11 cellular contexts compared by ENCODE assay signal in genomic region chr2:109609352-109610024, GRCh38. TPM values are rescaled to one million over a fixed set of nuclear protein-coding genes. Genes with fewer than 3 reads are reported as not detected.
DNase-seq lines count a peak whose midpoint lies in the region; TF ChIP-seq lines count a peak whose summit lies in the region.
"Had no signal": no experiment of that assay in that cellular context is flagged by ENCODE, and none has a peak within 500 bp of the region (broad histone marks: within the 10 kb centered on the region; RNA-seq: fewer than 3 reads in every experiment).

No MANE protein-coding gene starts in this region.

- DNase-seq in ACHN, result peak; percentile 66
- DNase-seq in HEK293T (ENCODE audit: extremely low spot score), result no peak
- peak; percentile 31 for DNase-seq in brain microvascular endothelial cell
- DNase-seq in lung microvascular endothelial cell (ENCODE audit: low read depth in 2 of 2), result peak; percentile 26 to 73
- DNase-seq in retina, result no peak
- DNase-seq in germinal center (ENCODE audit: low spot score), result no peak
- no peak for DNase-seq in NCI-H146 treated with DMSO at 0.1 percent for 48 hours (lab: John Stamatoyannopoulos, UW; ENCODE audit: unreplicated experiment)
- no peak for DNase-seq in thyroid gland
- DNase-seq: activated CD4-positive, alpha-beta T cell treated with anti-CD3 and anti-CD28 coated beads, Interleukin-2, amount 50 U/mL, for 4 hours; DMS 273 treated with DMSO at 0.1 percent for 48 hours had no signal

- no peak for TF ChIP-seq CTCF in brain microvascular endothelial cell (IDR thresholded peaks at IDR 0.05; ENCODE audit: low read depth, low read length, missing control alignments)
- no peak for TF ChIP-seq CTCF in thyroid gland (IDR thresholded peaks at IDR 0.05)

- CTCF ChIA-PET in HEK293T (lab: Yijun Ruan, JAX), result interaction anchor here (1.7 kb wide), 1 partner anchor 63 kb away, joined by 6 read pairs; no protein-coding TSS in a partner anchor

- H3K4me3 ChIP-seq in brain microvascular endothelial cell (ENCODE audit: low read depth, low read length) (peak overlapping the region; percentile 37), thyroid gland (replicated peaks in 1 of 3) (no peak overlapping the region)

- TF ChIP-seq POLR2A in thyroid gland (IDR thresholded peaks at IDR 0.05), result no peak

- WGBS in thyroid gland, 2 donors, result 64 to 66% methylated on average over 8 of the region's 8 CpGs

- peak overlapping the region; percentile 76 for H3K27ac ChIP-seq in brain microvascular endothelial cell
- no peak overlapping the region for H3K27ac ChIP-seq in thyroid gland
- H3K27ac ChIP-seq: HL-60 had no signal

- POLR2A ChIA-PET in HEK293T (lab: Yijun Ruan, JAX), result interaction anchor here (1.3 kb wide), 1 partner anchor 8 kb away, joined by 4 read pairs; no protein-coding TSS in a partner anchor

- in situ Hi-C loops in ACHN (cut with HindIII; ENCODE audit: low pct_ligation_motif_present, low pct_unique_long_range_greater_than_20kb, low sequenced_read_pairs), result no loop called here
- in situ Hi-C loops in brain microvascular endothelial cell (cut with HindIII; ENCODE audit: low pct_ligation_motif_present, low sequenced_read_pairs), result no loop called here

- H3K27me3 ChIP-seq in brain microvascular endothelial cell (replicated peaks) (no peaks in the 10 kb centered on the region), thyroid gland (no peaks in the 10 kb centered on the region)

- no peaks in the 10 kb centered on the region for H3K9me3 ChIP-seq in thyroid gland

- H3K36me3 ChIP-seq in brain microvascular endothelial cell (replicated peaks) (no peaks in the 10 kb centered on the region), thyroid gland (no peaks in the 10 kb centered on the region)

- intact Hi-C loops in thyroid gland (cut with DNase I), result loop anchor here (10.0 kb wide), 1 partner anchor 65 kb away; no protein-coding TSS in a partner anchor

- peaks cover 0 to 15% of the 10 kb centered on the region in 2 donors for H3K4me1 ChIP-seq in thyroid gland

TF ChIP-seq in HEK293T, 16 proteins besides CTCF, POLR2A, EP300 and RAD21:
- TF ChIP-seq CTBP1 (IDR thresholded peaks at IDR 0.05; ENCODE audit: borderline replicate concordance) (no peak), TARDBP (IDR thresholded peaks at IDR 0.05) (no peak), FOXM1 (IDR thresholded peaks at IDR 0.05; ENCODE audit: borderline replicate concordance) (no peak), L3MBTL2 (conservative IDR thresholded peaks at IDR 0.05) (no peak), ZNF384 (IDR thresholded peaks at IDR 0.05) (peak; percentile 81), FOXA1 (IDR thresholded peaks at IDR 0.05) (no peak), LEF1 (IDR thresholded peaks at IDR 0.05; ENCODE audit: borderline replicate concordance) (no peak)

RNA-seq across cellular contexts. Expression of gene SEPTIN10, which starts 4.3 kb away (rescaled TPM):
- total RNA-seq in lung microvascular endothelial cell (63.9 and 115 TPM in 2 replicates), thyroid gland (10 to 100 TPM; 61.7 to 99.3 (median 70.4) TPM)

RNA-seq across cellular contexts. Expression of gene SOWAHC, which starts 4.7 kb away (rescaled TPM):
- 4.6 and 11.5 TPM in 2 replicates for total RNA-seq in lung microvascular endothelial cell
- 10 to 100 TPM; 13.4 to 18.7 (median 17.0) TPM for total RNA-seq in thyroid gland

Comparison
In these comparisons a context has a peak if more than half of its experiments do, and no peak if none do; other contexts are left out.
1. DNase-seq: peak in ACHN (single experiment), brain microvascular endothelial cell (single experiment) and lung microvascular endothelial cell (2 of 2); none in HEK293T (single experiment), retina (single experiment), germinal center (single experiment), NCI-H146 treated with DMSO at 0.1 percent for 48 hours (single experiment) and thyroid gland (0 of 2).